In the genomic region with DNA sequence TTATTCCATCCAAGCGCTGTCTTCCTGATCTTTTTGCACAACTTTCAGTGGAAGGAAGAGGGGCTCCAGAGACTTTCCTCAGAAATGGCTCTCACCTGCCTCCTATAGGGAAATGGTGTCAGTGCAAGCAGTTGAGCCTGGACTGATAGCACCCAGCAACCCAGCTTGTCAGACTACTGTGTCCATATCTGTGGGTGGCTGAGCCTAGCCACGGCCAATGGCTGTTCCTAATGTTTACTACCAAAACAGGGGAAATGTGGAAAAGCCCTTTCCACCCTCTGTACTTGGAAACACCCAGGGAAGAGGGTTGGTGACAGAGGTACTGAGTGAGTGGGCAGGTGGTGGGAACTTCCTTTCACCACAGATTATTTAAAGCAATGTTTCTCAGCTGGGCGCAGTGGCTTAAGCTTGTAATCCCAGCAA, we compare ENCODE assay signal across 8 cellular contexts. TPM values are rescaled to one million over a fixed set of nuclear protein-coding genes. Genes with fewer than 3 reads are reported as not detected.
DNase-seq lines count a peak whose midpoint lies in the region; ATAC-seq and TF ChIP-seq lines count a peak whose summit lies in the region.

No MANE protein-coding gene starts in this region.

- intact Hi-C loops in activated CD4-positive, alpha-beta T cell treated with anti-CD3 and anti-CD28 coated beads, Interleukin-2, amount 10 ng/mL, durations not matched to agents 24 days and 14 days (cut with micrococcal nuclease) = no loop called here
- intact Hi-C loops in prostate gland (cut with DNase I) = loop anchor here (2.0 to 10.0 kb wide), 2 partner anchors 72 to 122 kb away; no protein-coding TSS in a partner anchor
- intact Hi-C loops in activated T-helper 2 cell treated with anti-CD3 and anti-CD28 coated beads, Interferon-gamma antibody, Interleukin-2, Interleukin-4, amounts not matched to agents 10 μg/mL and 5 μg/mL and 100 μg/mL, durations not matched to agents 14 hours and 24 hours and 36 hours (cut with micrococcal nuclease) = no loop called here

- TF ChIP-seq CTCF in AG10803 (conservative IDR thresholded peaks at IDR 0.05; ENCODE audit: low read length) (peak; percentile 95), GM12873 (IDR thresholded peaks at IDR 0.05; ENCODE audit: insufficient read depth, low read depth, low read length, missing control alignments) (peak; percentile 86), prostate gland (IDR thresholded peaks at IDR 0.05) (peak in 3 of 4 experiments; percentile 21 to 50 (median 48))

- no peaks in the 10 kb centered on the region for H3K27me3 ChIP-seq in prostate gland (replicated peaks; ENCODE audit: insufficient read depth)

- no peaks in the 10 kb centered on the region for H3K9me3 ChIP-seq in prostate gland

- H3K4me3 Mint-ChIP-seq in activated CD4-positive, alpha-beta T cell treated with anti-CD3 and anti-CD28 coated beads, Interleukin-2, amount 10 ng/mL, durations not matched to agents 24 days and 14 days = no peak overlapping the region
- no peak overlapping the region for H3K4me3 Mint-ChIP-seq in activated T-helper 2 cell treated with anti-CD3 and anti-CD28 coated beads, Interferon-gamma antibody, Interleukin-2, Interleukin-4, amounts not matched to agents 10 μg/mL and 5 μg/mL and 100 μg/mL, durations not matched to agents 14 hours and 24 hours and 36 hours (ENCODE audit: low read depth)

- no peaks in the 10 kb centered on the region for H3K36me3 ChIP-seq in prostate gland

- peak; percentile 49 for DNase-seq in AG10803 (ENCODE audit: low read depth)
- DNase-seq in NCI-H1694 treated with DMSO at 0.1 percent for 48 hours (lab: John Stamatoyannopoulos, UW) = peak; percentile 72
- peak; percentile 82 for DNase-seq in activated CD4-positive, alpha-beta T cell treated with anti-CD3 and anti-CD28 coated beads, Interleukin-2, amount 10 ng/mL, durations not matched to agents 24 days and 14 days
- peak; percentile 14 for DNase-seq in glomerular endothelial cell (ENCODE audit: extremely low read depth, low read depth, low spot score)
- no peak for DNase-seq in prostate gland (ENCODE audit: low spot score)
- no peak for DNase-seq in activated T-helper 2 cell treated with anti-CD3 and anti-CD28 coated beads, Interferon-gamma antibody, Interleukin-2, Interleukin-4, amounts not matched to agents 10 μg/mL and 5 μg/mL and 100 μg/mL, durations not matched to agents 14 hours and 24 hours and 36 hours (ENCODE audit: low spot score)

- TF ChIP-seq POLR2A in prostate gland (IDR thresholded peaks at IDR 0.05) = no peak

- no peak overlapping the region for H3K27ac ChIP-seq in prostate gland

- no peak for ATAC-seq in HG02840 (IDR thresholded peaks at IDR 0.05; ENCODE audit: low FRiP score, unreplicated experiment)

- 37% methylated on average over 3 of the region's 3 CpGs for WGBS in prostate gland

- H3K27me3 Mint-ChIP-seq in activated CD4-positive, alpha-beta T cell treated with anti-CD3 and anti-CD28 coated beads, Interleukin-2, amount 10 ng/mL, durations not matched to agents 24 days and 14 days = peaks cover 4% of the 10 kb centered on the region
- peaks cover 2% of the 10 kb centered on the region for H3K27me3 Mint-ChIP-seq in activated T-helper 2 cell treated with anti-CD3 and anti-CD28 coated beads, Interferon-gamma antibody, Interleukin-2, Interleukin-4, amounts not matched to agents 10 μg/mL and 5 μg/mL and 100 μg/mL, durations not matched to agents 14 hours and 24 hours and 36 hours (ENCODE audit: low read depth)

- H3K36me3 Mint-ChIP-seq in activated CD4-positive, alpha-beta T cell treated with anti-CD3 and anti-CD28 coated beads, Interleukin-2, amount 10 ng/mL, durations not matched to agents 24 days and 14 days (ENCODE audit: low read depth) = peaks cover 2% of the 10 kb centered on the region
- no peaks in the 10 kb centered on the region for H3K36me3 Mint-ChIP-seq in activated T-helper 2 cell treated with anti-CD3 and anti-CD28 coated beads, Interferon-gamma antibody, Interleukin-2, Interleukin-4, amounts not matched to agents 10 μg/mL and 5 μg/mL and 100 μg/mL, durations not matched to agents 14 hours and 24 hours and 36 hours (ENCODE audit: low read depth)

- H3K9me3 Mint-ChIP-seq in activated CD4-positive, alpha-beta T cell treated with anti-CD3 and anti-CD28 coated beads, Interleukin-2, amount 10 ng/mL, durations not matched to agents 24 days and 14 days = no peaks in the 10 kb centered on the region
- H3K9me3 Mint-ChIP-seq in activated T-helper 2 cell treated with anti-CD3 and anti-CD28 coated beads, Interferon-gamma antibody, Interleukin-2, Interleukin-4, amounts not matched to agents 10 μg/mL and 5 μg/mL and 100 μg/mL, durations not matched to agents 14 hours and 24 hours and 36 hours = no peaks in the 10 kb centered on the region

- peaks cover 14% of the 10 kb centered on the region for H3K4me1 Mint-ChIP-seq in activated CD4-positive, alpha-beta T cell treated with anti-CD3 and anti-CD28 coated beads, Interleukin-2, amount 10 ng/mL, durations not matched to agents 24 days and 14 days
- peaks cover 14% of the 10 kb centered on the region for H3K4me1 Mint-ChIP-seq in activated T-helper 2 cell treated with anti-CD3 and anti-CD28 coated beads, Interferon-gamma antibody, Interleukin-2, Interleukin-4, amounts not matched to agents 10 μg/mL and 5 μg/mL and 100 μg/mL, durations not matched to agents 14 hours and 24 hours and 36 hours (ENCODE audit: low read depth)

- H3K4me3 ChIP-seq in AG10803 (ENCODE audit: low read length) = no peak overlapping the region
- no peak overlapping the region for H3K4me3 ChIP-seq in prostate gland

- H3K27ac Mint-ChIP-seq in activated CD4-positive, alpha-beta T cell treated with anti-CD3 and anti-CD28 coated beads, Interleukin-2, amount 10 ng/mL, durations not matched to agents 24 days and 14 days = no peak overlapping the region
- no peak overlapping the region for H3K27ac Mint-ChIP-seq in activated T-helper 2 cell treated with anti-CD3 and anti-CD28 coated beads, Interferon-gamma antibody, Interleukin-2, Interleukin-4, amounts not matched to agents 10 μg/mL and 5 μg/mL and 100 μg/mL, durations not matched to agents 14 hours and 24 hours and 36 hours

- H3K4me1 ChIP-seq in prostate gland (replicated peaks) = no peaks in the 10 kb centered on the region

RNA-seq across cellular contexts. Expression of a gene that starts 4.3 kb away (rescaled TPM):
- 87.3 and 92.8 TPM in 2 replicates for total RNA-seq in activated CD4-positive, alpha-beta T cell treated with anti-CD3 and anti-CD28 coated beads, Interleukin-2, amount 10 ng/mL, durations not matched to agents 24 days and 14 days
- total RNA-seq in glomerular endothelial cell (102 and 110 TPM in 2 replicates), prostate gland (10 to 100 TPM; 63.5 to 68.4 TPM)
- total RNA-seq in activated T-helper 2 cell treated with anti-CD3 and anti-CD28 coated beads, Interferon-gamma antibody, Interleukin-2, Interleukin-4, amounts not matched to agents 10 μg/mL and 5 μg/mL and 100 μg/mL, durations not matched to agents 14 hours and 24 hours and 36 hours = 73.1 and 76.4 TPM in 2 replicates

RNA-seq across cellular contexts. Expression of a gene that starts 7.2 kb away (rescaled TPM):
- total RNA-seq in activated CD4-positive, alpha-beta T cell treated with anti-CD3 and anti-CD28 coated beads, Interleukin-2, amount 10 ng/mL, durations not matched to agents 24 days and 14 days = 1.7 and 2.0 TPM in 2 replicates
- total RNA-seq in glomerular endothelial cell = 0.41 TPM in 1 of 2 replicates, not detected in the other
- 1 to 10 TPM in 1 of 2 donors, under 1 TPM in 1; 0.91 to 2.7 TPM for total RNA-seq in prostate gland
- 1.8 and 2.3 TPM in 2 replicates for total RNA-seq in activated T-helper 2 cell treated with anti-CD3 and anti-CD28 coated beads, Interferon-gamma antibody, Interleukin-2, Interleukin-4, amounts not matched to agents 10 μg/mL and 5 μg/mL and 100 μg/mL, durations not matched to agents 14 hours and 24 hours and 36 hours

RNA-seq across cellular contexts. Expression of a gene that starts 55.3 kb away (rescaled TPM):
- not detected in 2 replicates for total RNA-seq in activated CD4-positive, alpha-beta T cell treated with anti-CD3 and anti-CD28 coated beads, Interleukin-2, amount 10 ng/mL, durations not matched to agents 24 days and 14 days
- total RNA-seq in glomerular endothelial cell = not detected in 2 replicates
- total RNA-seq in prostate gland = not detected
- total RNA-seq in activated T-helper 2 cell treated with anti-CD3 and anti-CD28 coated beads, Interferon-gamma antibody, Interleukin-2, Interleukin-4, amounts not matched to agents 10 μg/mL and 5 μg/mL and 100 μg/mL, durations not matched to agents 14 hours and 24 hours and 36 hours = not detected in 2 replicates

Comparison
In these comparisons a context has a peak if more than half of its experiments do, and no peak if none do; other contexts are left out.
1. DNase-seq: peak in AG10803 (single experiment), NCI-H1694 treated with DMSO at 0.1 percent for 48 hours (single experiment), activated CD4-positive, alpha-beta T cell treated with anti-CD3 and anti-CD28 coated beads, Interleukin-2, amount 10 ng/mL, durations not matched to agents 24 days and 14 days (single experiment) and glomerular endothelial cell (single experiment); none in prostate gland (single experiment) and activated T-helper 2 cell treated with anti-CD3 and anti-CD28 coated beads, Interferon-gamma antibody, Interleukin-2, Interleukin-4, amounts not matched to agents 10 μg/mL and 5 μg/mL and 100 μg/mL, durations not matched to agents 14 hours and 24 hours and 36 hours (single experiment).
2. Peak in every context shown above with its lines, with median percentiles within 50 percentile points of each other: CTCF ChIP-seq.